In genomic region chr1:10251325-10252103, GRCh38 we compare ENCODE assay signal across 12 cellular contexts.
A peak's percentile ranks its signal among the peaks of the same experiment; 100 is the strongest.
DNase-seq lines count a peak whose midpoint lies in the region; ATAC-seq lines count a peak whose summit lies in the region.
"Had no signal": no experiment of that assay in that cellular context is flagged by ENCODE, and none has a peak within 500 bp of the region (broad histone marks: within the 10 kb centered on the region; RNA-seq: fewer than 3 reads in every experiment).

No MANE protein-coding gene starts in this region.

- H3K4me3 ChIP-seq in BLaER1 treated with 17β-estradiol and CSF1 and Interleukin-3, amounts not matched to agents 10 nM and 100 nM = no peak overlapping the region
- H3K4me3 ChIP-seq: prostate gland, thyroid gland had no signal

- no peaks in the 10 kb centered on the region for H3K27me3 ChIP-seq in BLaER1 treated with 17β-estradiol and CSF1 and Interleukin-3, amounts not matched to agents 10 nM and 100 nM
- H3K27me3 ChIP-seq: thyroid gland had no signal

- peaks cover 0 to 50% (median 4%) of the 10 kb centered on the region in 11 experiments; a peak in 10 of 22 replicates for H4K20me1 ChIP-seq in BLaER1 treated with 17β-estradiol and CSF1 and Interleukin-3, amounts not matched to agents 10 nM and 100 nM

- H3K4me1 ChIP-seq in BLaER1 treated with 17β-estradiol and CSF1 and Interleukin-3, amounts not matched to agents 10 nM and 100 nM = peaks cover 33 to 52% (median 40%) of the 10 kb centered on the region in 10 experiments
- H3K4me1 ChIP-seq: prostate gland had no signal

- H3K36me3 ChIP-seq in BLaER1 treated with 17β-estradiol and CSF1 and Interleukin-3, amounts not matched to agents 10 nM and 100 nM = peaks cover 4 to 27% (median 14%) of the 10 kb centered on the region in 11 experiments; a peak in 15 of 22 replicates
- H3K36me3 ChIP-seq: prostate gland, thyroid gland had no signal

- H3K9me3 ChIP-seq in BLaER1 treated with 17β-estradiol and CSF1 and Interleukin-3, amounts not matched to agents 10 nM and 100 nM (replicated peaks in 1 of 11) = peaks cover 0 to 15% (median 0%) of the 10 kb centered on the region in 11 experiments; a peak in 4 of 22 replicates
- H3K9me3 ChIP-seq: prostate gland, thyroid gland had no signal

- ATAC-seq in GM19328 (IDR thresholded peaks at IDR 0.05; ENCODE audit: unreplicated experiment) = no peak
- no peak for ATAC-seq in HG03571 (IDR thresholded peaks at IDR 0.05; ENCODE audit: unreplicated experiment)

- peak overlapping the region in 3 of 11 experiments; percentile 44 to 71 (median 66); a peak in 6 of 22 replicates for H3K9ac ChIP-seq in BLaER1 treated with 17β-estradiol and CSF1 and Interleukin-3, amounts not matched to agents 10 nM and 100 nM

- H3K27ac ChIP-seq in BLaER1 treated with 17β-estradiol and CSF1 and Interleukin-3, amounts not matched to agents 10 nM and 100 nM = peak overlapping the region in 5 of 11 experiments; percentile 25 to 96 (median 89); a peak in 9 of 22 replicates
- H3K27ac ChIP-seq: prostate gland, thyroid gland had no signal

- peak overlapping the region in 9 of 11 experiments; percentile 30 to 87 (median 50); a peak in 17 of 22 replicates for H3K4me2 ChIP-seq in BLaER1 treated with 17β-estradiol and CSF1 and Interleukin-3, amounts not matched to agents 10 nM and 100 nM

- DNase-seq in HPDE6-E6E7 (ENCODE audit: extremely low spot score) = peak; percentile 38
- DNase-seq in amniotic epithelial cell (ENCODE audit: low read depth) = peak; percentile 81
- DNase-seq in iris pigment epithelial cell (ENCODE audit: low read depth) = peak; percentile 79
- DNase-seq in HUDEP-2 (lab: John Stamatoyannopoulos, UW; ENCODE audit: unreplicated experiment in 76 of 76) = no peak
- no peak for DNase-seq in NCI-H524 treated with DMSO at 0.1 percent for 48 hours (lab: John Stamatoyannopoulos, UW)
- DNase-seq: cerebellar nuclear complex, NCI-H748 treated with DMSO at 0.1 percent for 48 hours had no signal

Comparison
In these comparisons a context has a peak if more than half of its experiments do, and no peak if none do; other contexts are left out.
1. DNase-seq: peak in HPDE6-E6E7 (single experiment), amniotic epithelial cell (single experiment) and iris pigment epithelial cell (single experiment); none in HUDEP-2 (0 of 76) and NCI-H524 treated with DMSO at 0.1 percent for 48 hours (single experiment).